ENCODE assay signal across 1 cellular context in genomic region chr16:370443-370842, GRCh38.
TF ChIP-seq lines count a peak whose summit lies in the region.

MRPL28 (minus strand) TSS chr16:370538; CDS start chr16:370218, 320 bp downstream.

TF ChIP-seq in HepG2, 621 proteins besides CTCF, POLR2A, EP300 and RAD21 (continued from another document and continues in another):
- TF ChIP-seq IRF9 (CRISPR knock-in tag; IDR thresholded peaks at IDR 0.05; ENCODE audit: borderline replicate concordance) (no peak), ZMAT3 (CRISPR knock-in tag; conservative IDR thresholded peaks at IDR 0.05) (no peak), ZNF280D (CRISPR knock-in tag; IDR thresholded peaks at IDR 0.05) (no peak), ZC3H13 (CRISPR knock-in tag; IDR thresholded peaks at IDR 0.05) (peak; percentile 37), KLF12 (CRISPR knock-in tag; IDR thresholded peaks at IDR 0.05; ENCODE audit: borderline replicate concordance) (no peak), ZNF329 (CRISPR knock-in tag; IDR thresholded peaks at IDR 0.05; ENCODE audit: low read depth) (no peak), DPF2 (CRISPR knock-in tag; IDR thresholded peaks at IDR 0.05; ENCODE audit: borderline replicate concordance, low read depth) (no peak), ELF1 (CRISPR knock-in tag; IDR thresholded peaks at IDR 0.05) (peak; percentile 89), ZNF550 (CRISPR knock-in tag; IDR thresholded peaks at IDR 0.05; ENCODE audit: borderline replicate concordance) (no peak), SNAPC5 (CRISPR knock-in tag; IDR thresholded peaks at IDR 0.05; ENCODE audit: borderline replicate concordance) (no peak), MIER2 (CRISPR knock-in tag; IDR thresholded peaks at IDR 0.05) (peak; percentile 30; the same call in 1 of the 2 replicates), MTF2 (CRISPR knock-in tag; IDR thresholded peaks at IDR 0.05; ENCODE audit: borderline replicate concordance) (no peak), ZNF512B (CRISPR knock-in tag; IDR thresholded peaks at IDR 0.05; ENCODE audit: borderline replicate concordance) (no peak), SNAPC2 (CRISPR knock-in tag; IDR thresholded peaks at IDR 0.05) (no peak), ZFX (CRISPR knock-in tag; IDR thresholded peaks at IDR 0.05; ENCODE audit: low read depth) (no peak; the same call in 1 of the 2 replicates), SP1 (IDR thresholded peaks at IDR 0.05) (no peak), SP1 (CRISPR knock-in tag; IDR thresholded peaks at IDR 0.05) (peak; percentile 90), ARID3A (IDR thresholded peaks at IDR 0.05; ENCODE audit: low read depth, low read length) (no peak), ZNF766 (CRISPR knock-in tag; IDR thresholded peaks at IDR 0.05; ENCODE audit: borderline replicate concordance) (no peak), BRD4 (CRISPR knock-in tag; IDR thresholded peaks at IDR 0.05) (no peak), ZNF780A (CRISPR knock-in tag; IDR thresholded peaks at IDR 0.05) (no peak), ZNF337 (CRISPR knock-in tag; IDR thresholded peaks at IDR 0.05; ENCODE audit: borderline replicate concordance, low read depth) (0 out of 2 replicates have a peak, but pooled peaks have one; percentile 73), EED (CRISPR knock-in tag; IDR thresholded peaks at IDR 0.05) (no peak), HOXA3 (CRISPR knock-in tag; IDR thresholded peaks at IDR 0.05) (peak; percentile 27; the same call in 1 of the 2 replicates), FOSL2 (CRISPR knock-in tag; IDR thresholded peaks at IDR 0.05) (no peak; the same call in 1 of the 2 replicates), HNF4A (CRISPR knock-in tag; IDR thresholded peaks at IDR 0.05) (0 out of 2 replicates have a peak, but pooled peaks have one; percentile 19), ZNF773 (CRISPR knock-in tag; IDR thresholded peaks at IDR 0.05; ENCODE audit: borderline replicate concordance) (no peak)
- TF ChIP-seq, protein P1, sequence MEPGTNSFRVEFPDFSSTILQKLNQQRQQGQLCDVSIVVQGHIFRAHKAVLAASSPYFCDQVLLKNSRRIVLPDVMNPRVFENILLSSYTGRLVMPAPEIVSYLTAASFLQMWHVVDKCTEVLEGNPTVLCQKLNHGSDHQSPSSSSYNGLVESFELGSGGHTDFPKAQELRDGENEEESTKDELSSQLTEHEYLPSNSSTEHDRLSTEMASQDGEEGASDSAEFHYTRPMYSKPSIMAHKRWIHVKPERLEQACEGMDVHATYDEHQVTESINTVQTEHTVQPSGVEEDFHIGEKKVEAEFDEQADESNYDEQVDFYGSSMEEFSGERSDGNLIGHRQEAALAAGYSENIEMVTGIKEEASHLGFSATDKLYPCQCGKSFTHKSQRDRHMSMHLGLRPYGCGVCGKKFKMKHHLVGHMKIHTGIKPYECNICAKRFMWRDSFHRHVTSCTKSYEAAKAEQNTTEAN (CRISPR knock-in tag; conservative IDR thresholded peaks at IDR 0.05), result no peak
- TF ChIP-seq, protein P2, sequence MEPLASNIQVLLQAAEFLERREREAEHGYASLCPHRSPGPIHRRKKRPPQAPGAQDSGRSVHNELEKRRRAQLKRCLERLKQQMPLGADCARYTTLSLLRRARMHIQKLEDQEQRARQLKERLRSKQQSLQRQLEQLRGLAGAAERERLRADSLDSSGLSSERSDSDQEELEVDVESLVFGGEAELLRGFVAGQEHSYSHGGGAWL (CRISPR knock-in tag; IDR thresholded peaks at IDR 0.05), result no peak
- TF ChIP-seq, protein P3, sequence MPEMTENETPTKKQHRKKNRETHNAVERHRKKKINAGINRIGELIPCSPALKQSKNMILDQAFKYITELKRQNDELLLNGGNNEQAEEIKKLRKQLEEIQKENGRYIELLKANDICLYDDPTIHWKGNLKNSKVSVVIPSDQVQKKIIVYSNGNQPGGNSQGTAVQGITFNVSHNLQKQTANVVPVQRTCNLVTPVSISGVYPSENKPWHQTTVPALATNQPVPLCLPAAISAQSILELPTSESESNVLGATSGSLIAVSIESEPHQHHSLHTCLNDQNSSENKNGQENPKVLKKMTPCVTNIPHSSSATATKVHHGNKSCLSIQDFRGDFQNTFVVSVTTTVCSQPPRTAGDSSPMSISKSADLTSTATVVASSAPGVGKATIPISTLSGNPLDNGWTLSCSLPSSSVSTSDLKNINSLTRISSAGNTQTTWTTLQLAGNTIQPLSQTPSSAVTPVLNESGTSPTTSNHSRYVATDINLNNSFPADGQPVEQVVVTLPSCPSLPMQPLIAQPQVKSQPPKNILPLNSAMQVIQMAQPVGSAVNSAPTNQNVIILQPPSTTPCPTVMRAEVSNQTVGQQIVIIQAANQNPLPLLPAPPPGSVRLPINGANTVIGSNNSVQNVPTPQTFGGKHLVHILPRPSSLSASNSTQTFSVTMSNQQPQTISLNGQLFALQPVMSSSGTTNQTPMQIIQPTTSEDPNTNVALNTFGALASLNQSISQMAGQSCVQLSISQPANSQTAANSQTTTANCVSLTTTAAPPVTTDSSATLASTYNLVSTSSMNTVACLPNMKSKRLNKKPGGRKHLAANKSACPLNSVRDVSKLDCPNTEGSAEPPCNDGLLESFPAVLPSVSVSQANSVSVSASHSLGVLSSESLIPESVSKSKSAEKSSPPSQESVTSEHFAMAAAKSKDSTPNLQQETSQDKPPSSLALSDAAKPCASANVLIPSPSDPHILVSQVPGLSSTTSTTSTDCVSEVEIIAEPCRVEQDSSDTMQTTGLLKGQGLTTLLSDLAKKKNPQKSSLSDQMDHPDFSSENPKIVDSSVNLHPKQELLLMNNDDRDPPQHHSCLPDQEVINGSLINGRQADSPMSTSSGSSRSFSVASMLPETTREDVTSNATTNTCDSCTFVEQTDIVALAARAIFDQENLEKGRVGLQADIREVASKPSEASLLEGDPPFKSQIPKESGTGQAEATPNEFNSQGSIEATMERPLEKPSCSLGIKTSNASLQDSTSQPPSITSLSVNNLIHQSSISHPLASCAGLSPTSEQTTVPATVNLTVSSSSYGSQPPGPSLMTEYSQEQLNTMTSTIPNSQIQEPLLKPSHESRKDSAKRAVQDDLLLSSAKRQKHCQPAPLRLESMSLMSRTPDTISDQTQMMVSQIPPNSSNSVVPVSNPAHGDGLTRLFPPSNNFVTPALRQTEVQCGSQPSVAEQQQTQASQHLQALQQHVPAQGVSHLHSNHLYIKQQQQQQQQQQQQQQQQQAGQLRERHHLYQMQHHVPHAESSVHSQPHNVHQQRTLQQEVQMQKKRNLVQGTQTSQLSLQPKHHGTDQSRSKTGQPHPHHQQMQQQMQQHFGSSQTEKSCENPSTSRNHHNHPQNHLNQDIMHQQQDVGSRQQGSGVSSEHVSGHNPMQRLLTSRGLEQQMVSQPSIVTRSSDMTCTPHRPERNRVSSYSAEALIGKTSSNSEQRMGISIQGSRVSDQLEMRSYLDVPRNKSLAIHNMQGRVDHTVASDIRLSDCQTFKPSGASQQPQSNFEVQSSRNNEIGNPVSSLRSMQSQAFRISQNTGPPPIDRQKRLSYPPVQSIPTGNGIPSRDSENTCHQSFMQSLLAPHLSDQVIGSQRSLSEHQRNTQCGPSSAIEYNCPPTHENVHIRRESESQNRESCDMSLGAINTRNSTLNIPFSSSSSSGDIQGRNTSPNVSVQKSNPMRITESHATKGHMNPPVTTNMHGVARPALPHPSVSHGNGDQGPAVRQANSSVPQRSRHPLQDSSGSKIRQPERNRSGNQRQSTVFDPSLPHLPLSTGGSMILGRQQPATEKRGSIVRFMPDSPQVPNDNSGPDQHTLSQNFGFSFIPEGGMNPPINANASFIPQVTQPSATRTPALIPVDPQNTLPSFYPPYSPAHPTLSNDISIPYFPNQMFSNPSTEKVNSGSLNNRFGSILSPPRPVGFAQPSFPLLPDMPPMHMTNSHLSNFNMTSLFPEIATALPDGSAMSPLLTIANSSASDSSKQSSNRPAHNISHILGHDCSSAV (CRISPR knock-in tag; IDR thresholded peaks at IDR 0.05; ENCODE audit: borderline replicate concordance), result no peak
- TF ChIP-seq, protein P4, sequence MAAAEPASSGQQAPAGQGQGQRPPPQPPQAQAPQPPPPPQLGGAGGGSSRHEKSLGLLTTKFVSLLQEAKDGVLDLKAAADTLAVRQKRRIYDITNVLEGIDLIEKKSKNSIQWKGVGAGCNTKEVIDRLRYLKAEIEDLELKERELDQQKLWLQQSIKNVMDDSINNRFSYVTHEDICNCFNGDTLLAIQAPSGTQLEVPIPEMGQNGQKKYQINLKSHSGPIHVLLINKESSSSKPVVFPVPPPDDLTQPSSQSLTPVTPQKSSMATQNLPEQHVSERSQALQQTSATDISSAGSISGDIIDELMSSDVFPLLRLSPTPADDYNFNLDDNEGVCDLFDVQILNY (CRISPR knock-in tag; conservative IDR thresholded peaks at IDR 0.05), result no peak
- TF ChIP-seq, protein P5, sequence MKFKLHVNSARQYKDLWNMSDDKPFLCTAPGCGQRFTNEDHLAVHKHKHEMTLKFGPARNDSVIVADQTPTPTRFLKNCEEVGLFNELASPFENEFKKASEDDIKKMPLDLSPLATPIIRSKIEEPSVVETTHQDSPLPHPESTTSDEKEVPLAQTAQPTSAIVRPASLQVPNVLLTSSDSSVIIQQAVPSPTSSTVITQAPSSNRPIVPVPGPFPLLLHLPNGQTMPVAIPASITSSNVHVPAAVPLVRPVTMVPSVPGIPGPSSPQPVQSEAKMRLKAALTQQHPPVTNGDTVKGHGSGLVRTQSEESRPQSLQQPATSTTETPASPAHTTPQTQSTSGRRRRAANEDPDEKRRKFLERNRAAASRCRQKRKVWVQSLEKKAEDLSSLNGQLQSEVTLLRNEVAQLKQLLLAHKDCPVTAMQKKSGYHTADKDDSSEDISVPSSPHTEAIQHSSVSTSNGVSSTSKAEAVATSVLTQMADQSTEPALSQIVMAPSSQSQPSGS (CRISPR knock-in tag; IDR thresholded peaks at IDR 0.05), result 0 out of 2 replicates have a peak, but pooled peaks have one; percentile 28
- TF ChIP-seq, protein P6, sequence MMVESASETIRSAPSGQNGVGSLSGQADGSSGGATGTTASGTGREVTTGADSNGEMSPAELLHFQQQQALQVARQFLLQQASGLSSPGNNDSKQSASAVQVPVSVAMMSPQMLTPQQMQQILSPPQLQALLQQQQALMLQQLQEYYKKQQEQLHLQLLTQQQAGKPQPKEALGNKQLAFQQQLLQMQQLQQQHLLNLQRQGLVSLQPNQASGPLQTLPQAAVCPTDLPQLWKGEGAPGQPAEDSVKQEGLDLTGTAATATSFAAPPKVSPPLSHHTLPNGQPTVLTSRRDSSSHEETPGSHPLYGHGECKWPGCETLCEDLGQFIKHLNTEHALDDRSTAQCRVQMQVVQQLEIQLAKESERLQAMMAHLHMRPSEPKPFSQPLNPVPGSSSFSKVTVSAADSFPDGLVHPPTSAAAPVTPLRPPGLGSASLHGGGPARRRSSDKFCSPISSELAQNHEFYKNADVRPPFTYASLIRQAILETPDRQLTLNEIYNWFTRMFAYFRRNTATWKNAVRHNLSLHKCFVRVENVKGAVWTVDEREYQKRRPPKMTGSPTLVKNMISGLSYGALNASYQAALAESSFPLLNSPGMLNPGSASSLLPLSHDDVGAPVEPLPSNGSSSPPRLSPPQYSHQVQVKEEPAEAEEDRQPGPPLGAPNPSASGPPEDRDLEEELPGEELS (CRISPR knock-in tag; IDR thresholded peaks at IDR 0.05), result no peak
